In the genomic region with DNA sequence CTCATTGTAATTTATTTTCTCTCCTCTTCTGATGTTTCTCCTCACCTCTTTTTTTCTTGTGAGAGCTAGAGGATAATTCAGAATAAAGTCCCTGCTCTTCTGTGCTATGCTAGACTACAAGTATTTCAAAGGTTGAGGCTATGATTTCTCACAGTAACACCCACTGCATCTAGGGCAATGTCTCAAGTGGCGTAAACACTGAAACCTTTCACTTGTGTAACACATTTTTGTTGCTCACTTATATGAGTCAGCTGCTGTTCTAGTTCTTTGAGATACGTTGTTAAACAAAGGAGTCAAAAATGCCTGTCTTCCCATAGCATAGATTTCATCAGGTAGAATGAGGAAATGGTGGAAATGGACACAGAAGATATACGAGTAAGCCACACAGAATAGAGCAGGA, we compare ENCODE assay signal across 10 cellular contexts.
DNase-seq lines count a peak whose midpoint lies in the region; ATAC-seq lines count a peak whose summit lies in the region.
"Had no signal": no experiment of that assay in that cellular context is flagged by ENCODE, and none has a peak within 500 bp of the region (broad histone marks: within the 10 kb centered on the region; RNA-seq: fewer than 3 reads in every experiment).

No MANE protein-coding gene starts in this region.

- peak; percentile 48 for DNase-seq in EH (ENCODE audit: low read depth)
- peak; percentile 77 for DNase-seq in fibroblast of the conjunctiva (ENCODE audit: low read depth)
- no peak for DNase-seq in D341Med (ENCODE audit: low spot score)
- DNase-seq in foreskin melanocyte: no peak
- no peak for DNase-seq in SKM-1 (lab: John Stamatoyannopoulos, UW; ENCODE audit: unreplicated experiment)
- no peak for DNase-seq in activated CD4-positive, alpha-beta T cell treated with anti-CD3 and anti-CD28 coated beads, Interleukin-2, amount 50 U/mL, for 4 hours
- DNase-seq: retina, tibial artery had no signal

- peak; percentile 67 for ATAC-seq in GM21360 (IDR thresholded peaks at IDR 0.05; ENCODE audit: unreplicated experiment)
- peak; percentile 48 for ATAC-seq in HG03460 (IDR thresholded peaks at IDR 0.05; ENCODE audit: unreplicated experiment)

Comparison
In these comparisons a context has a peak if more than half of its experiments do, and no peak if none do; other contexts are left out.
1. DNase-seq: peak in EH (single experiment) and fibroblast of the conjunctiva (single experiment); none in D341Med (single experiment), foreskin melanocyte (single experiment), SKM-1 (single experiment) and activated CD4-positive, alpha-beta T cell treated with anti-CD3 and anti-CD28 coated beads, Interleukin-2, amount 50 U/mL, for 4 hours (0 of 2).